ENCODE assay signal across 1 cellular context in the genomic region with DNA sequence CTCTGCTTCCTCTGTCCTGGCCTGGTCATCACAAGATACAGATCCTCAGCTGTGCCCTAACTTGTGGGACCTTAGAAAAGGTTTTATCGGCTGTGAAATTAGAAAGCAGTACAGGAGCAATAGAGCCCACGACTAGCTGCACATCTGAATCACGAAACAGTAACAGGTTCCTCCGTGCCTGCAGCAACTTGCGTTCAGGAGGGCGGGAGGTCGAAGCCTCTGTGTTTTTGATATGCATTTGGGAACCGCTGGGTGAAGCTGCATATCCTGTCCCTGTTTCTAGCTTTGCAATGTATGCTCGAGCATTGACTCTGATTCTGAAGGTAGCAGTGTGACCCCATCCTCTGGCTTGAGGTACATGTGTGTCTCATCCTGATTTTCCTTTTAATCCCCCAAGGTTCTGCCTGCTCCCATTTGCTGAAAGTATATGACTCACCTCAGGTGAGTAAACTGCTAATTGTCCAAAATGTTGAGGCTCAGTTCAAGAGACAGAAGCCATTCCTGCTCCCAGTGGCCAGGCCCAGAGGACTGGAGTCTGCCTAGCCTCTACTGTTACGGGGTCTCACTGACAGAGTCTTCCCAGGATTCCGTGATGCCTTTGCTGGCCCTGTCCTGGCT.
TF ChIP-seq lines count a peak whose summit lies in the region.

No MANE protein-coding gene starts in this region.

TF ChIP-seq in WTC11, 78 proteins besides CTCF, POLR2A, EP300 and RAD21 (continued from another document):
- TF ChIP-seq, protein P1, sequence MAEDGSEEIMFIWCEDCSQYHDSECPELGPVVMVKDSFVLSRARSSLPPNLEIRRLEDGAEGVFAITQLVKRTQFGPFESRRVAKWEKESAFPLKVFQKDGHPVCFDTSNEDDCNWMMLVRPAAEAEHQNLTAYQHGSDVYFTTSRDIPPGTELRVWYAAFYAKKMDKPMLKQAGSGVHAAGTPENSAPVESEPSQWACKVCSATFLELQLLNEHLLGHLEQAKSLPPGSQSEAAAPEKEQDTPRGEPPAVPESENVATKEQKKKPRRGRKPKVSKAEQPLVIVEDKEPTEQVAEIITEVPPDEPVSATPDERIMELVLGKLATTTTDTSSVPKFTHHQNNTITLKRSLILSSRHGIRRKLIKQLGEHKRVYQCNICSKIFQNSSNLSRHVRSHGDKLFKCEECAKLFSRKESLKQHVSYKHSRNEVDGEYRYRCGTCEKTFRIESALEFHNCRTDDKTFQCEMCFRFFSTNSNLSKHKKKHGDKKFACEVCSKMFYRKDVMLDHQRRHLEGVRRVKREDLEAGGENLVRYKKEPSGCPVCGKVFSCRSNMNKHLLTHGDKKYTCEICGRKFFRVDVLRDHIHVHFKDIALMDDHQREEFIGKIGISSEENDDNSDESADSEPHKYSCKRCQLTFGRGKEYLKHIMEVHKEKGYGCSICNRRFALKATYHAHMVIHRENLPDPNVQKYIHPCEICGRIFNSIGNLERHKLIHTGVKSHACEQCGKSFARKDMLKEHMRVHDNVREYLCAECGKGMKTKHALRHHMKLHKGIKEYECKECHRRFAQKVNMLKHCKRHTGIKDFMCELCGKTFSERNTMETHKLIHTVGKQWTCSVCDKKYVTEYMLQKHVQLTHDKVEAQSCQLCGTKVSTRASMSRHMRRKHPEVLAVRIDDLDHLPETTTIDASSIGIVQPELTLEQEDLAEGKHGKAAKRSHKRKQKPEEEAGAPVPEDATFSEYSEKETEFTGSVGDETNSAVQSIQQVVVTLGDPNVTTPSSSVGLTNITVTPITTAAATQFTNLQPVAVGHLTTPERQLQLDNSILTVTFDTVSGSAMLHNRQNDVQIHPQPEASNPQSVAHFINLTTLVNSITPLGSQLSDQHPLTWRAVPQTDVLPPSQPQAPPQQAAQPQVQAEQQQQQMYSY (CRISPR knock-in tag; IDR thresholded peaks at IDR 0.05), result no peak
- TF ChIP-seq ZNF121 (CRISPR knock-in tag; IDR thresholded peaks at IDR 0.05), result no peak
- no peak for TF ChIP-seq IRF2 (CRISPR knock-in tag; IDR thresholded peaks at IDR 0.05; ENCODE audit: borderline replicate concordance, low read depth)
- no peak for TF ChIP-seq FOXJ3 (CRISPR knock-in tag; IDR thresholded peaks at IDR 0.05; ENCODE audit: borderline replicate concordance)
- TF ChIP-seq ZNF416 (CRISPR knock-in tag; IDR thresholded peaks at IDR 0.05), result no peak
- TF ChIP-seq, protein P2, sequence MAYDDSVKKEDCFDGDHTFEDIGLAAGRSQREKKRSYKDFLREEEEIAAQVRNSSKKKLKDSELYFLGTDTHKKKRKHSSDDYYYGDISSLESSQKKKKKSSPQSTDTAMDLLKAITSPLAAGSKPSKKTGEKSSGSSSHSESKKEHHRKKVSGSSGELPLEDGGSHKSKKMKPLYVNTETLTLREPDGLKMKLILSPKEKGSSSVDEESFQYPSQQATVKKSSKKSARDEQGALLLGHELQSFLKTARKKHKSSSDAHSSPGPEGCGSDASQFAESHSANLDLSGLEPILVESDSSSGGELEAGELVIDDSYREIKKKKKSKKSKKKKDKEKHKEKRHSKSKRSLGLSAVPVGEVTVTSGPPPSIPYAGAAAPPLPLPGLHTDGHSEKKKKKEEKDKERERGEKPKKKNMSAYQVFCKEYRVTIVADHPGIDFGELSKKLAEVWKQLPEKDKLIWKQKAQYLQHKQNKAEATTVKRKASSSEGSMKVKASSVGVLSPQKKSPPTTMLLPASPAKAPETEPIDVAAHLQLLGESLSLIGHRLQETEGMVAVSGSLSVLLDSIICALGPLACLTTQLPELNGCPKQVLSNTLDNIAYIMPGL (CRISPR knock-in tag; IDR thresholded peaks at IDR 0.05), result no peak
- TF ChIP-seq ZBTB21 (CRISPR knock-in tag; IDR thresholded peaks at IDR 0.05; ENCODE audit: borderline replicate concordance), result no peak
TF ChIP-seq in WTC11: peak in this region for 0.
